13 cellular contexts compared by ENCODE assay signal in the genomic region with DNA sequence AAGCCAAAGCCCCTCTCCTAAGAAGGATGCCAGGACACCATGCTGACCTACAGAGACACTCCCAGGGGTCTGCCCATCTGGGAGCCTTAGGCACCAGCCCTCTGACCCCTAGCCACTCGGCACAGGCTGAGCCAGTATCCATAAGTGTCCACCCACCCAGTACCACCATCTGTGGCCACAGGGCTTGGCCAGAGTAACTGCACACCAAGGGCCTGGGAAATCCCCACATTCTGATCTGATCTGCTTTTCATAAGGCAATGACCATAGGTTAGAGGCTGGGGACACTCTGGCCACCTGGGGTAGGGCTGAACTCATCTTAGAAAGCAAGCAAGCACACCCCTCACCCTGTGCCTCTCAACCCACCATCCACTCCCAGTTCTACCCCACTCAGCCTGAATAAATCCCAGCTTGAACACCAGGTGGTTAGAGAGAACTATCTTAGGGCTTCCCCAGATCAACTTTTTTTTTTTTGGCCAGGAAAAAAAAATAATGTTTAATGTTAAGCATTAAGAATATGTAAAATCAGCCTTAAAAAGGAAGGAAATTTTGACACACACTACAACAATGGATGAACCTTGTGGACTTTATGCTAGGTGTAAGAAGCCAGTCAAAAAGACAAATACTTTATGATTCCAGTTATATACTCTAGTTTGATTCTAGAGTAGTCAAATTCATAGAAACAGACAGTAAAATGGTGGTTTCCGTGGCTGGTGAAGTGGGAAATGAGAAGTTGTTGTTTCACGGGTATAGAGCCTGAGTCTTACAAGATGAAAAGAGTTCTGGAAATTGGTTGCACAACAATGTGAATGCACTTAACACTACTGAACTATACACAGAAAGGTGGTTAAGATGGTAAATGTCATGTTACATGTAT. TPM values are rescaled to one million over a fixed set of nuclear protein-coding genes. Genes with fewer than 3 reads are reported as not detected.
DNase-seq lines count a peak whose midpoint lies in the region; ATAC-seq lines count a peak whose summit lies in the region.
"Had no signal": no experiment of that assay in that cellular context is flagged by ENCODE, and none has a peak within 500 bp of the region (broad histone marks: within the 10 kb centered on the region; RNA-seq: fewer than 3 reads in every experiment).

No MANE protein-coding gene starts in this region.

- POLR2A ChIA-PET in activated CD4-positive, alpha-beta memory T cell treated with anti-CD3 and anti-CD28 coated beads for 36 hours (lab: Charles Lee) = interaction anchor here (0.6 to 1.5 kb wide), 7 partner anchors 9 to 112 kb away, joined by 3 to 14 read pairs (median 4); a partner anchor contains a TSS

- H3K36me3 Mint-ChIP-seq in activated CD8-positive, alpha-beta memory T cell treated with anti-CD3 and anti-CD28 coated beads, Interleukin-2, amount 10 ng/mL, durations not matched to agents 7 days and 5 days = peaks cover 17% of the 10 kb centered on the region
- H3K36me3 Mint-ChIP-seq in activated CD4-positive, alpha-beta memory T cell treated with anti-CD3 and anti-CD28 coated beads for 36 hours = peaks cover 72% of the 10 kb centered on the region
- H3K36me3 Mint-ChIP-seq in stimulated activated effector memory CD8-positive, alpha-beta T cell treated with anti-CD3 and anti-CD28 coated beads, Interleukin-12 subunit alpha, Interleukin-12 subunit beta, amount 100 ng/mL, for 72 hours = peaks cover 63% of the 10 kb centered on the region

- intact Hi-C loops in activated CD4-positive, alpha-beta memory T cell treated with anti-CD3 and anti-CD28 coated beads for 36 hours (cut with micrococcal nuclease) = loop anchor here (1.0 to 10.0 kb wide), 4 partner anchors 9 to 608 kb away; a partner anchor contains a TSS

- CTCF ChIA-PET in activated CD8-positive, alpha-beta memory T cell treated with anti-CD3 and anti-CD28 coated beads, Interleukin-2, amount 10 ng/mL, durations not matched to agents 7 days and 5 days (lab: Charles Lee) = interaction anchor here (0.7 to 2.3 kb wide), 14 partner anchors 9 to 138 kb away, joined by 3 to 12 read pairs (median 4); a partner anchor contains a TSS
- CTCF ChIA-PET in activated CD4-positive, alpha-beta memory T cell treated with anti-CD3 and anti-CD28 coated beads for 36 hours (lab: Charles Lee) = interaction anchor here (0.6 to 15.1 kb wide), 10 partner anchors 9 to 138 kb away, joined by 3 to 197 read pairs (median 5); no protein-coding TSS in a partner anchor

- H3K4me3 Mint-ChIP-seq in activated CD8-positive, alpha-beta memory T cell treated with anti-CD3 and anti-CD28 coated beads, Interleukin-2, amount 10 ng/mL, durations not matched to agents 7 days and 5 days = peak overlapping the region; percentile 6
- peak overlapping the region; percentile 36 for H3K4me3 Mint-ChIP-seq in activated CD4-positive, alpha-beta memory T cell treated with anti-CD3 and anti-CD28 coated beads for 36 hours
- peak overlapping the region; percentile 13 for H3K4me3 Mint-ChIP-seq in stimulated activated effector memory CD8-positive, alpha-beta T cell treated with anti-CD3 and anti-CD28 coated beads, Interleukin-12 subunit alpha, Interleukin-12 subunit beta, amount 100 ng/mL, for 72 hours

- H3K27me3 Mint-ChIP-seq in activated CD8-positive, alpha-beta memory T cell treated with anti-CD3 and anti-CD28 coated beads, Interleukin-2, amount 10 ng/mL, durations not matched to agents 7 days and 5 days = peaks cover 14% of the 10 kb centered on the region
- H3K27me3 Mint-ChIP-seq in activated CD4-positive, alpha-beta memory T cell treated with anti-CD3 and anti-CD28 coated beads for 36 hours = no peaks in the 10 kb centered on the region

- peak; percentile 77 for DNase-seq in activated CD8-positive, alpha-beta memory T cell treated with anti-CD3 and anti-CD28 coated beads, Interleukin-2, amount 10 ng/mL, durations not matched to agents 7 days and 5 days
- DNase-seq in activated CD8-positive, alpha-beta memory T cell treated with anti-CD3 and anti-CD28 coated beads, Interleukin-2, amount 50 U/mL, for 48 hours = no peak
- DNase-seq in activated CD4-positive, alpha-beta memory T cell treated with anti-CD3 and anti-CD28 coated beads for 36 hours = peak; percentile 58
- DNase-seq in stimulated activated effector memory CD8-positive, alpha-beta T cell treated with anti-CD3 and anti-CD28 coated beads, Interleukin-12 subunit alpha, Interleukin-12 subunit beta, amount 100 ng/mL, for 72 hours (ENCODE audit: low spot score in 2 of 2) = peak in 1 of 2 donors; percentile 70
- DNase-seq in stimulated activated naive CD4-positive, alpha-beta T cell treated with Interleukin-2 at 50 U/mL for 16 hours (lab: John Stamatoyannopoulos, UW) = no peak
- DNase-seq in iPS-NIHi7 (ENCODE audit: extremely low spot score) = no peak
- DNase-seq: amygdala, naive B cell, NCI-H69, T-helper 9 cell had no signal

- no peaks in the 10 kb centered on the region for H3K9me3 Mint-ChIP-seq in activated CD8-positive, alpha-beta memory T cell treated with anti-CD3 and anti-CD28 coated beads, Interleukin-2, amount 10 ng/mL, durations not matched to agents 7 days and 5 days (ENCODE audit: low read depth)
- no peaks in the 10 kb centered on the region for H3K9me3 Mint-ChIP-seq in activated CD4-positive, alpha-beta memory T cell treated with anti-CD3 and anti-CD28 coated beads for 36 hours
- H3K9me3 Mint-ChIP-seq in stimulated activated effector memory CD8-positive, alpha-beta T cell treated with anti-CD3 and anti-CD28 coated beads, Interleukin-12 subunit alpha, Interleukin-12 subunit beta, amount 100 ng/mL, for 72 hours = no peaks in the 10 kb centered on the region
- H3K9me3 Mint-ChIP-seq: naive B cell had no signal

- peaks cover 31% of the 10 kb centered on the region for H3K4me1 Mint-ChIP-seq in activated CD8-positive, alpha-beta memory T cell treated with anti-CD3 and anti-CD28 coated beads, Interleukin-2, amount 10 ng/mL, durations not matched to agents 7 days and 5 days
- peaks cover 45% of the 10 kb centered on the region for H3K4me1 Mint-ChIP-seq in activated CD4-positive, alpha-beta memory T cell treated with anti-CD3 and anti-CD28 coated beads for 36 hours (ENCODE audit: low read depth)
- peaks cover 35% of the 10 kb centered on the region for H3K4me1 Mint-ChIP-seq in stimulated activated effector memory CD8-positive, alpha-beta T cell treated with anti-CD3 and anti-CD28 coated beads, Interleukin-12 subunit alpha, Interleukin-12 subunit beta, amount 100 ng/mL, for 72 hours

- ATAC-seq in activated CD8-positive, alpha-beta memory T cell treated with anti-CD3 and anti-CD28 coated beads, Interleukin-2, amount 10 ng/mL, durations not matched to agents 7 days and 5 days = peak; percentile 85
- peak; percentile 40 for ATAC-seq in HG02981 (IDR thresholded peaks at IDR 0.05; ENCODE audit: unreplicated experiment)
- peak; percentile 96 for ATAC-seq in stimulated activated effector memory CD8-positive, alpha-beta T cell treated with anti-CD3 and anti-CD28 coated beads, Interleukin-12 subunit alpha, Interleukin-12 subunit beta, amount 100 ng/mL, for 72 hours
- no peak for ATAC-seq in HG03439 (IDR thresholded peaks at IDR 0.05; ENCODE audit: unreplicated experiment)

- H3K27ac Mint-ChIP-seq in activated CD8-positive, alpha-beta memory T cell treated with anti-CD3 and anti-CD28 coated beads, Interleukin-2, amount 10 ng/mL, durations not matched to agents 7 days and 5 days = peak overlapping the region; percentile 72
- peak overlapping the region; percentile 96 for H3K27ac Mint-ChIP-seq in activated CD4-positive, alpha-beta memory T cell treated with anti-CD3 and anti-CD28 coated beads for 36 hours
- H3K27ac Mint-ChIP-seq in stimulated activated effector memory CD8-positive, alpha-beta T cell treated with anti-CD3 and anti-CD28 coated beads, Interleukin-12 subunit alpha, Interleukin-12 subunit beta, amount 100 ng/mL, for 72 hours = peak overlapping the region; percentile 58

RNA-seq across cellular contexts. Expression of a gene that starts 6.2 kb away (rescaled TPM):
- total RNA-seq in activated CD8-positive, alpha-beta memory T cell treated with anti-CD3 and anti-CD28 coated beads, Interleukin-2, amount 10 ng/mL, durations not matched to agents 7 days and 5 days = 10 to 100 TPM in 1 of 2 experiments, 1 to 10 TPM in 1; 7.7 to 10.0 TPM
- 10 to 100 TPM; 55.8 to 56.6 TPM for total RNA-seq in activated CD4-positive, alpha-beta memory T cell treated with anti-CD3 and anti-CD28 coated beads for 36 hours

RNA-seq across cellular contexts. Expression of a gene that starts 37.7 kb away (rescaled TPM):
- 10 to 100 TPM; 23.8 to 28.2 TPM for total RNA-seq in activated CD8-positive, alpha-beta memory T cell treated with anti-CD3 and anti-CD28 coated beads, Interleukin-2, amount 10 ng/mL, durations not matched to agents 7 days and 5 days
- 10 to 100 TPM; 34.6 to 39.5 TPM for total RNA-seq in activated CD4-positive, alpha-beta memory T cell treated with anti-CD3 and anti-CD28 coated beads for 36 hours

RNA-seq across cellular contexts. Expression of a gene that starts 48.6 kb away (rescaled TPM):
- total RNA-seq in activated CD8-positive, alpha-beta memory T cell treated with anti-CD3 and anti-CD28 coated beads, Interleukin-2, amount 10 ng/mL, durations not matched to agents 7 days and 5 days = under 1 TPM; 0.12 to 0.19 TPM
- 1 to 10 TPM; 1.7 to 2.6 TPM for total RNA-seq in activated CD4-positive, alpha-beta memory T cell treated with anti-CD3 and anti-CD28 coated beads for 36 hours
- total RNA-seq: M059J had no signal

Comparison
In these comparisons a context has a peak if more than half of its experiments do, and no peak if none do; other contexts are left out.
1. DNase-seq: peak in activated CD8-positive, alpha-beta memory T cell treated with anti-CD3 and anti-CD28 coated beads, Interleukin-2, amount 10 ng/mL, durations not matched to agents 7 days and 5 days (single experiment) and activated CD4-positive, alpha-beta memory T cell treated with anti-CD3 and anti-CD28 coated beads for 36 hours (single experiment); none in activated CD8-positive, alpha-beta memory T cell treated with anti-CD3 and anti-CD28 coated beads, Interleukin-2, amount 50 U/mL, for 48 hours (single experiment), stimulated activated naive CD4-positive, alpha-beta T cell treated with Interleukin-2 at 50 U/mL for 16 hours (single experiment) and iPS-NIHi7 (single experiment).
2. RNA of a gene that starts 6.2 kb away (total RNA-seq): 55.8 to 56.6 TPM in activated CD4-positive, alpha-beta memory T cell treated with anti-CD3 and anti-CD28 coated beads for 36 hours; 7.7 to 10.0 TPM in activated CD8-positive, alpha-beta memory T cell treated with anti-CD3 and anti-CD28 coated beads, Interleukin-2, amount 10 ng/mL, durations not matched to agents 7 days and 5 days; every median in the first group is over 4 times any median in the second.
3. Peak in every context shown above with its lines, with median percentiles within 50 percentile points of each other: H3K27ac Mint-ChIP-seq and H3K4me3 Mint-ChIP-seq.